16 cellular contexts compared by ENCODE assay signal in the genomic region with DNA sequence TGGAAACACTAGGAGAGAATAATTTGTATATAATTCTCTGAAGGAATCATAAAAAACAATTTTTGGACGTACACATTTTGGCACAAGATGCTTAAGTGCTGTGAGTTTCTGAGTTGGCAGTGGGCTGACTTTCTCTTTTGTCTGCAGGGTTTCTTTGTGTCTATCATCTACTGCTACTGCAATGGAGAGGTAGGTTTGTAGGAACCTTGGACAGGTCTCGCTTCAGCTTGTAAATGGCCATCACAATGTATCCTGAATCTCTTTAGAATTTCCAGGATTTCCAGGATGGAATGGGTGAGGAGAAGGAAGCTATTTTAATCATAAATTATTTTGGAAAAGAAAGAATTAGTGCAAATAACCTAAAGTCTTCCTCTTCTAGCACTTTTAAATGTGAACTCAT.
"Had no signal": no experiment of that assay in that cellular context is flagged by ENCODE, and none has a peak within 500 bp of the region (broad histone marks: within the 10 kb centered on the region; RNA-seq: fewer than 3 reads in every experiment).

No MANE protein-coding gene starts in this region.

- DNase-seq: effector CD4-positive, alpha-beta T cell; endodermal cell; erythroblast; foreskin keratinocyte; kidney; left cardiac atrium; left ventricle myocardium inferior; lower lobe of right lung; natural killer cell; posterior cingulate gyrus; spleen; stimulated activated CD4-positive, alpha-beta T cell treated with anti-CD3 and anti-CD28 coated beads, Interleukin-15, amount 100 ng/mL, for 24 hours; stimulated activated CD4-positive, alpha-beta T cell treated with anti-CD3 and anti-CD28 coated beads, Interleukin-1b, Interleukin-23, amount 100 ng/mL, for 48 hours; stimulated activated CD4-positive, alpha-beta T cell treated with anti-CD3 and anti-CD28 coated beads, Interleukin-4, amount 100 ng/mL, for 24 hours; tibial artery; upper lobe of right lung had no signal
